ENCODE assay signal across 1 cellular context in genomic region chr21:29018540-29018939, GRCh38.
TF ChIP-seq lines count a peak whose summit lies in the region.

No MANE protein-coding gene starts in this region.

TF ChIP-seq in GM12878, 131 proteins besides CTCF, POLR2A, EP300 and RAD21 (continued from another document):
- TF ChIP-seq USF1 (IDR thresholded peaks at IDR 0.05; ENCODE audit: borderline replicate concordance, extremely low read length, insufficient read depth, low read depth, low read length) (no peak), GABPA (IDR thresholded peaks at IDR 0.05; ENCODE audit: low read depth) (no peak), STAT1 (conservative IDR thresholded peaks at IDR 0.05) (no peak), NKRF (conservative IDR thresholded peaks at IDR 0.05) (no peak), ZNF207 (IDR thresholded peaks at IDR 0.05; ENCODE audit: borderline replicate concordance) (no peak), SMAD5 (IDR thresholded peaks at IDR 0.05; ENCODE audit: low read depth) (no peak)
TF ChIP-seq in GM12878: peak in this region for 0.
